8 cellular contexts compared by ENCODE assay signal in the genomic region with DNA sequence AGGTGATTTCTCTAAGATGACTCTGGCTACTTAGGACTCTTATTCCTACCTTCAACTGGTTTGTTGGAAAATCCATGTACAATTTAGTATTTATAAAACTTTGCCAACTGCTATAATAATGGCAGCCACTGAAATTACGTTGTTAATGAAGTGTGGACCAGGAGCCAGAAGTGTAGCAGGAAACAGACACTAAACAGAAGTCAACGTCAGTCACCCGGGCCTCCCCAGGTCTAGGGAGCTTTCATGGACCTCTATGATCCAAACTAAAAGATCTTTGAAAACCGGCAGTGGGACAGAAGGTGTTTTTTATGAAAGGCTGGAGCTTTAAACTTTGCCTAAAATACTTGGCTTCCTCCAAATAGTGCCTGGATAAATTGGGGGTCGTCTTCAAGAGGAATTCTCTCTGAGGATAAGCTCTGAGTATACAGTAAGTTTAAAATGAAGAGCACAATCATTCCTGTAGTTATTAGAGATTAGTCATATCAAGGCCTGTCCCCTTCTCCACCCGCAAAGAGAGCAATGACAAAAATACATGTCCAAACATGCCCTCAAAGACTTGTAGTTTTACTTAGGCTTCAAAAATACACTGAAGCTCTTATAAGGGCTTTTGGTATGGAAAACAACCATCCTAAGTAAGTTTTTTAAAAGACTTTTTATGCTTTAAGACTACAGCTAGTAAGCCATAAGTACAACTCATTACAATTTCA. TPM values are rescaled to one million over a fixed set of nuclear protein-coding genes. Genes with fewer than 3 reads are reported as not detected.
DNase-seq lines count a peak whose midpoint lies in the region; ATAC-seq and TF ChIP-seq lines count a peak whose summit lies in the region.

No MANE protein-coding gene starts in this region.

- no peak overlapping the region for H4K91ac ChIP-seq in H9 (ENCODE audit: insufficient read length, low read depth, low read length)
- no peak overlapping the region for H4K91ac ChIP-seq in mesenchymal stem cell (ENCODE audit: low read length)

- H3K23me2 ChIP-seq in H9 (ENCODE audit: insufficient read length, low read depth, low read length, poor library complexity, severe bottlenecking): no peaks in the 10 kb centered on the region

- H3K27ac ChIP-seq in H9 (ENCODE audit: insufficient read length, low read depth, low read length) (no peak overlapping the region), WERI-Rb-1 (peak overlapping the region; percentile 98), mesenchymal stem cell (ENCODE audit: low read length, poor library complexity, severe bottlenecking) (peak overlapping the region; percentile 92), thyroid gland (peak overlapping the region in 1 of 3 donors; percentile 18)

- H2AK5ac ChIP-seq in H9 (ENCODE audit: insufficient read length, low read length) (no peak overlapping the region), mesenchymal stem cell (ENCODE audit: low read length, severe bottlenecking) (peak overlapping the region; percentile 87)

- H4K20me1 ChIP-seq in H9 (ENCODE audit: control insufficient read depth, insufficient read depth, insufficient read length): no peaks in the 10 kb centered on the region

- no peaks in the 10 kb centered on the region for H3K27me3 ChIP-seq in H9 (ENCODE audit: insufficient read depth, low read length)
- no peaks in the 10 kb centered on the region for H3K27me3 ChIP-seq in WERI-Rb-1 (ENCODE audit: insufficient read depth, low read depth, severe bottlenecking)
- H3K27me3 ChIP-seq in mesenchymal stem cell (ENCODE audit: control insufficient read depth in 1 of 2, insufficient read depth in 1 of 2, low read length in 2 of 2): no peaks in the 10 kb centered on the region
- H3K27me3 ChIP-seq in thyroid gland: no peaks in the 10 kb centered on the region

- H3K9me3 Mint-ChIP-seq in H9: no peaks in the 10 kb centered on the region

- no peak overlapping the region for H3K4me2 ChIP-seq in H9 (ENCODE audit: insufficient read depth, insufficient read length, low read length)
- no peak overlapping the region for H3K4me2 ChIP-seq in mesenchymal stem cell (ENCODE audit: low read length, poor library complexity, severe bottlenecking)

- H3K36me3 Mint-ChIP-seq in H9 (ENCODE audit: insufficient read depth in 1 of 3, low read depth in 3 of 3): peaks cover 10 to 19% (median 18%) of the 10 kb centered on the region in 3 experiments

- H2BK20ac ChIP-seq in H9 (ENCODE audit: low read depth, low read length, poor library complexity, severe bottlenecking): no peak overlapping the region

- H3K36me3 ChIP-seq in WERI-Rb-1: peaks cover 47% of the 10 kb centered on the region
- peaks cover 24 to 26% of the 10 kb centered on the region in 2 experiments for H3K36me3 ChIP-seq in mesenchymal stem cell (ENCODE audit: control insufficient read depth in 1 of 2, insufficient read depth in 2 of 2, low read depth in 1 of 2, low read length in 2 of 2)
- H3K36me3 ChIP-seq in thyroid gland: peaks cover 0 to 3% of the 10 kb centered on the region in 2 donors

- intact Hi-C loops in thyroid gland (cut with DNase I): no loop called here

- TF ChIP-seq POLR2A in thyroid gland (IDR thresholded peaks at IDR 0.05): no peak

- H3K79me1 ChIP-seq in H9 (ENCODE audit: insufficient read depth, low read depth, low read length, poor library complexity, severe bottlenecking) (peaks cover 9% of the 10 kb centered on the region), mesenchymal stem cell (replicated peaks; ENCODE audit: low read length, poor library complexity, severe bottlenecking) (peaks cover 31% of the 10 kb centered on the region)

- no peak overlapping the region for H3T11ph ChIP-seq in H9 (ENCODE audit: low read length)

- H3K14ac ChIP-seq in H9 (ENCODE audit: insufficient read depth, low read length) (no peak overlapping the region), mesenchymal stem cell (ENCODE audit: low read length in 2 of 2) (no peak overlapping the region)

- H3K27me3 Mint-ChIP-seq in H9 (ENCODE audit: low read depth): no peaks in the 10 kb centered on the region

- H3K79me2 ChIP-seq in H9 (ENCODE audit: insufficient read depth, low read length): peaks cover 2% of the 10 kb centered on the region; the same call in 1 of the 2 replicates

- H2BK12ac ChIP-seq in H9 (ENCODE audit: insufficient read length, low read depth, low read length): no peak overlapping the region
- no peak overlapping the region for H2BK12ac ChIP-seq in mesenchymal stem cell (ENCODE audit: low read length in 2 of 2)

- H3K4me3 ChIP-seq in WERI-Rb-1 (ENCODE audit: low read depth, low read length): peak overlapping the region; percentile 15
- H3K4me3 ChIP-seq in mesenchymal stem cell (ENCODE audit: insufficient read depth in 1 of 2, low read depth in 1 of 2, low read length in 2 of 2): no peak overlapping the region
- no peak overlapping the region for H3K4me3 ChIP-seq in thyroid gland (replicated peaks in 1 of 3)

- peak overlapping the region; percentile 30 for H2BK120ac ChIP-seq in H9 (ENCODE audit: low read depth, low read length, poor library complexity, severe bottlenecking)
- peak overlapping the region; percentile 58 for H2BK120ac ChIP-seq in mesenchymal stem cell (ENCODE audit: low read depth, low read length)

- TF ChIP-seq CTCF in H9 (conservative IDR thresholded peaks at IDR 0.05): no peak
- no peak for TF ChIP-seq CTCF in WERI-Rb-1 (IDR thresholded peaks at IDR 0.05; ENCODE audit: low read depth, low read length)
- no peak for TF ChIP-seq CTCF in thyroid gland (IDR thresholded peaks at IDR 0.05)

- H2BK15ac ChIP-seq in H9 (ENCODE audit: low read depth, low read length) (no peak overlapping the region), mesenchymal stem cell (ENCODE audit: low read depth, poor library complexity, severe bottlenecking) (peak overlapping the region; percentile 78)

- H2BK5ac ChIP-seq in H9 (ENCODE audit: insufficient read length, low read length): no peak overlapping the region
- H2BK5ac ChIP-seq in mesenchymal stem cell (ENCODE audit: low read depth, low read length, poor library complexity, severe bottlenecking): peak overlapping the region; percentile 85

- H3K4me3 Mint-ChIP-seq in H9: no peak overlapping the region

- no peak overlapping the region for H2AFZ ChIP-seq in H9 (ENCODE audit: low read length)
- H2AFZ ChIP-seq in mesenchymal stem cell (ENCODE audit: low read depth, low read length): no peak overlapping the region

- H3K9ac ChIP-seq in H9 (ENCODE audit: extremely low read depth, insufficient read length, low read length) (no peak overlapping the region), mesenchymal stem cell (ENCODE audit: low read length) (peak overlapping the region; percentile 97)

- WGBS in H9 (ENCODE audit: extremely low coverage, insufficient read length, low lambda C conversion rate): no CpG with 5 or more reads among the region's 6 CpGs
- WGBS in mesenchymal stem cell: 62% methylated on average over 5 of the region's 6 CpGs
- 80 to 87% methylated on average over 6 of the region's 6 CpGs for WGBS in thyroid gland, 2 donors

- H3K4me1 Mint-ChIP-seq in H9: peaks cover 28 to 33% of the 10 kb centered on the region in 2 experiments

- ATAC-seq in HG03135 (IDR thresholded peaks at IDR 0.05; ENCODE audit: unreplicated experiment): no peak

- no peak overlapping the region for H4K8ac ChIP-seq in H9 (replicated peaks; ENCODE audit: insufficient read length, low read depth, low read length)
- H4K8ac ChIP-seq in mesenchymal stem cell (ENCODE audit: low read length): no peak overlapping the region

- no peak overlapping the region for H3K56ac ChIP-seq in H9 (ENCODE audit: insufficient read length, low read depth, low read length)

- H3K23ac ChIP-seq in H9 (ENCODE audit: insufficient read length, low read depth, low read length) (no peak overlapping the region), mesenchymal stem cell (ENCODE audit: low read length in 2 of 2) (no peak overlapping the region)

- H3K9me3 ChIP-seq in H9 (ENCODE audit: control insufficient read depth, low read depth, low read length) (no peaks in the 10 kb centered on the region), WERI-Rb-1 (ENCODE audit: severe bottlenecking) (peaks cover 7% of the 10 kb centered on the region), mesenchymal stem cell (ENCODE audit: control insufficient read depth, low read length) (no peaks in the 10 kb centered on the region), thyroid gland (no peaks in the 10 kb centered on the region)

- H4K5ac ChIP-seq in H9 (ENCODE audit: insufficient read length, low read depth, low read length): no peak overlapping the region

- H3K4me1 ChIP-seq in H9 (ENCODE audit: insufficient read depth, low read length) (peaks cover 3% of the 10 kb centered on the region; the same call in 1 of the 2 replicates), mesenchymal stem cell (ENCODE audit: control insufficient read depth, insufficient read depth, low read depth, low read length) (peaks cover 21% of the 10 kb centered on the region), thyroid gland (peaks cover 13 to 39% of the 10 kb centered on the region in 2 donors)

- H3K18ac ChIP-seq in H9 (ENCODE audit: insufficient read length, low read depth, low read length): peak overlapping the region; percentile 50
- H3K18ac ChIP-seq in mesenchymal stem cell (ENCODE audit: low read depth in 1 of 2, low read length in 2 of 2): peak overlapping the region in 1 of 2 experiments; percentile 57

- DNase-seq in EL (peak; percentile 58), H9 (no peak), WERI-Rb-1 (no peak), mesenchymal stem cell (peak; percentile 52), thyroid gland (no peak), NCI-H446 (lab: John Stamatoyannopoulos, UW) (no peak), NCI-H345 (lab: John Stamatoyannopoulos, UW) (no peak)

- H3K4ac ChIP-seq in H9 (ENCODE audit: low read depth, low read length): no peak overlapping the region
- H3K4ac ChIP-seq in mesenchymal stem cell (ENCODE audit: low read depth in 1 of 2, low read length in 2 of 2): peak overlapping the region; percentile 70 to 93

- peak overlapping the region; percentile 18 to 83 (median 56); a peak in 3 of 7 replicates for H3K27ac Mint-ChIP-seq in H9

RNA-seq across cellular contexts. Expression of a gene that starts 34.6 kb away (rescaled TPM):
- total RNA-seq in H9 (2021): 16.1 and 17.7 TPM in 2 replicates
- 7.9 TPM for polyA plus RNA-seq in mesenchymal stem cell (2013, experiment 1 of 2)
- polyA plus RNA-seq in mesenchymal stem cell (2013, experiment 2 of 2): 8.2 TPM
- 10 to 100 TPM; 10.3 to 13.7 (median 11.8) TPM for total RNA-seq in thyroid gland

RNA-seq across cellular contexts. Expression of a gene that starts 35.0 kb away (rescaled TPM):
- total RNA-seq in H9 (2021): 9.6 and 10.6 TPM in 2 replicates
- polyA plus RNA-seq in mesenchymal stem cell (2013, experiment 1 of 2): 17.2 TPM
- 14.6 TPM for polyA plus RNA-seq in mesenchymal stem cell (2013, experiment 2 of 2)
- 10 to 100 TPM; 32.8 to 43.7 (median 41.0) TPM for total RNA-seq in thyroid gland

RNA-seq across cellular contexts. Expression of a gene that starts 59.2 kb away (rescaled TPM):
- 6.7 and 7.6 TPM in 2 replicates for total RNA-seq in H9 (2021)
- 0.88 TPM for polyA plus RNA-seq in mesenchymal stem cell (2013, experiment 1 of 2)
- 1.2 TPM for polyA plus RNA-seq in mesenchymal stem cell (2013, experiment 2 of 2)
- 1 to 10 TPM in 3 of 4 donors, under 1 TPM in 1; 0.78 to 3.6 (median 1.8) TPM for total RNA-seq in thyroid gland

RNA-seq across cellular contexts. Expression of a gene that starts 59.3 kb away (rescaled TPM):
- total RNA-seq in H9 (2021) (22.4 and 24.6 TPM in 2 replicates), thyroid gland (10 to 100 TPM; 22.2 to 31.4 (median 25.3) TPM)
- 5.4 TPM for polyA plus RNA-seq in mesenchymal stem cell (2013, experiment 1 of 2)
- 5.5 TPM for polyA plus RNA-seq in mesenchymal stem cell (2013, experiment 2 of 2)

Comparison
In these comparisons a context has a peak if more than half of its experiments do, and no peak if none do; other contexts are left out.
1. DNase-seq: peak in EL (single experiment) and mesenchymal stem cell (single experiment); none in H9 (single experiment), WERI-Rb-1 (single experiment), thyroid gland (0 of 2), NCI-H446 (0 of 2) and NCI-H345 (single experiment).